In genomic region chr6:149897855-149898744, GRCh38 we compare ENCODE assay signal across 10 cellular contexts. TPM values are rescaled to one million over a fixed set of nuclear protein-coding genes. Genes with fewer than 3 reads are reported as not detected.
A peak's percentile ranks its signal among the peaks of the same experiment; 100 is the strongest.
DNase-seq lines count a peak whose midpoint lies in the region; ATAC-seq and TF ChIP-seq lines count a peak whose summit lies in the region.
"Had no signal": no experiment of that assay in that cellular context is flagged by ENCODE, and none has a peak within 500 bp of the region (broad histone marks: within the 10 kb centered on the region; RNA-seq: fewer than 3 reads in every experiment).

TSS of gene RAET1E (minus strand) at chr6:149898113. CDS start at chr6:149890901, 7,212 bp downstream.

- no peaks in the 10 kb centered on the region for H3K36me3 ChIP-seq in SK-N-SH (replicated peaks in 1 of 2; ENCODE audit: control insufficient read depth in 1 of 2, insufficient read depth in 2 of 2, low read length in 1 of 2)
- no peaks in the 10 kb centered on the region for H3K36me3 ChIP-seq in esophagus squamous epithelium

- no peaks in the 10 kb centered on the region for H3K9me2 ChIP-seq in SK-N-SH

- H3F3A ChIP-seq in SK-N-SH (replicated peaks; ENCODE audit: insufficient read depth), result peaks cover 24% of the 10 kb centered on the region

- peak within 1 kb of the TSS; percentile 84; the same call in 1 of the 2 replicates for H2AFZ ChIP-seq in SK-N-SH (ENCODE audit: low read depth)

- CTCF ChIA-PET in SK-N-SH (lab: Yijun Ruan, JAX), result interaction anchor here (0.7 kb wide), 1 partner anchor 69 kb away, joined by 3 read pairs; no protein-coding TSS in a partner anchor

- H4K20me1 ChIP-seq in SK-N-SH (ENCODE audit: insufficient read depth), result no peaks in the 10 kb centered on the region

- no peaks in the 10 kb centered on the region for H3K79me2 ChIP-seq in SK-N-SH (ENCODE audit: insufficient read depth)

- no peak for TF ChIP-seq EP300 in SK-N-SH (IDR thresholded peaks at IDR 0.05; ENCODE audit: borderline replicate concordance in 1 of 2, low read depth in 1 of 2, low read length in 1 of 2)

- POLR2A ChIA-PET in SK-N-SH (lab: Yijun Ruan, JAX), result no interaction called here

- intact Hi-C loops in esophagus squamous epithelium (cut with DNase I), result no loop called here

- H3K27me3 ChIP-seq in SK-N-SH (ENCODE audit: insufficient read depth) (no peaks in the 10 kb centered on the region), esophagus squamous epithelium (no peaks in the 10 kb centered on the region)

- 90% methylated on average over 16 of the region's 17 CpGs for whole genome bisulfite sequencing in SK-N-SH (ENCODE audit: low lambda C conversion rate)
- WGBS in esophagus squamous epithelium, 2 donors, result 54 to 62% methylated on average over 12 to 15 of the region's 17 CpGs

- ATAC-seq in HG03025 (IDR thresholded peaks at IDR 0.05; ENCODE audit: low FRiP score, unreplicated experiment) (no peak), HG03045 (IDR thresholded peaks at IDR 0.05; ENCODE audit: unreplicated experiment) (no peak)

- H3K4me1 ChIP-seq in SK-N-SH (ENCODE audit: control insufficient read depth in 1 of 2, insufficient read depth in 2 of 2, low read depth in 1 of 2, low read length in 1 of 2), result peaks cover 5 to 21% of the 10 kb centered on the region in 2 experiments; a peak in 3 of 4 replicates
- peaks cover 52 to 76% (median 61%) of the 10 kb centered on the region in 3 donors for H3K4me1 ChIP-seq in esophagus squamous epithelium

- peak within 1 kb of the TSS; percentile 44; the same call in 1 of the 2 replicates for H3K9ac ChIP-seq in SK-N-SH

- H3K27ac ChIP-seq in SK-N-SH (ENCODE audit: low read depth in 2 of 2, low read length in 1 of 2), result peak within 1 kb of the TSS; percentile 2 to 84; a peak in 3 of 4 replicates
- peak within 1 kb of the TSS; percentile 88 to 95 (median 91) for H3K27ac ChIP-seq in esophagus squamous epithelium

- DNase-seq in SK-N-SH, result no peak
- DNase-seq in esophagus squamous epithelium (lab: John Stamatoyannopoulos, UW), result no peak
- no peak for DNase-seq in skeletal muscle cell (ENCODE audit: low read depth)
- DNase-seq in hepatic stellate cell (ENCODE audit: low spot score), result no peak
- DNase-seq in ACHN, result no peak
- DNase-seq: NCI-H2171 had no signal

- TF ChIP-seq CTCF in GM12873 (IDR thresholded peaks at IDR 0.05; ENCODE audit: insufficient read depth, low read depth, low read length, missing control alignments), result peak; percentile 18
- no peak for TF ChIP-seq CTCF in SK-N-SH (IDR thresholded peaks at IDR 0.05)
- no peak for TF ChIP-seq CTCF in esophagus squamous epithelium (IDR thresholded peaks at IDR 0.05)

- H3K9me3 ChIP-seq in SK-N-SH (no peaks in the 10 kb centered on the region), esophagus squamous epithelium (no peaks in the 10 kb centered on the region)

- in situ Hi-C loops in ACHN (cut with HindIII; ENCODE audit: low pct_ligation_motif_present, low pct_unique_long_range_greater_than_20kb, low sequenced_read_pairs), result no loop called here

- H3K4me3 ChIP-seq in SK-N-SH (ENCODE audit: low read depth in 2 of 2, low read length in 1 of 2), result peak within 1 kb of the TSS; percentile 7 to 59; a peak in 3 of 4 replicates
- H3K4me3 ChIP-seq in esophagus squamous epithelium, result peak within 1 kb of the TSS; percentile 8 to 58 (median 34)
- H3K4me3 ChIP-seq in skeletal muscle cell (ENCODE audit: low read depth, low read length), result peak within 1 kb of the TSS; percentile 2

- peak within 1 kb of the TSS; percentile 73 for H3K4me2 ChIP-seq in SK-N-SH

- TF ChIP-seq POLR2A in esophagus squamous epithelium (IDR thresholded peaks at IDR 0.05), result no peak

- TF ChIP-seq RAD21 in SK-N-SH (IDR thresholded peaks at IDR 0.05; ENCODE audit: low read length), result peak; percentile 28; the same call in 1 of the 2 replicates

TF ChIP-seq in SK-N-SH, 30 proteins besides CTCF, POLR2A, EP300 and RAD21:
- TF ChIP-seq TAF1 (IDR thresholded peaks at IDR 0.05; ENCODE audit: borderline replicate concordance, low read depth, low read length) (no peak), CHD2 (IDR thresholded peaks at IDR 0.05; ENCODE audit: low read length, partially characterized antibody) (no peak), POLR2AphosphoS5 (IDR thresholded peaks at IDR 0.05; ENCODE audit: low read depth, low read length) (no peak), FOSL2 (IDR thresholded peaks at IDR 0.05; ENCODE audit: borderline replicate concordance, low read depth) (no peak)

RNA-seq across cellular contexts. Expression of gene RAET1E, which starts in this region (rescaled TPM):
- polyA plus RNA-seq in SK-N-SH (2012; rRNA removed), result 0.15 and 0.26 TPM in 2 replicates
- 0.12 and 0.21 TPM in 2 replicates for polyA plus RNA-seq in SK-N-SH (2012; cell fraction: cytosol; rRNA removed)
- 0.11 and 0.22 TPM in 2 replicates for polyA plus RNA-seq in SK-N-SH (2012; cell fraction: nucleus; rRNA removed)
- 10 to 100 TPM; 50.1 to 90.1 (median 67.9) TPM for total RNA-seq in esophagus squamous epithelium
- total RNA-seq: glomerular endothelial cell had no signal
